ENCODE assay signal across 11 cellular contexts in the genomic region with DNA sequence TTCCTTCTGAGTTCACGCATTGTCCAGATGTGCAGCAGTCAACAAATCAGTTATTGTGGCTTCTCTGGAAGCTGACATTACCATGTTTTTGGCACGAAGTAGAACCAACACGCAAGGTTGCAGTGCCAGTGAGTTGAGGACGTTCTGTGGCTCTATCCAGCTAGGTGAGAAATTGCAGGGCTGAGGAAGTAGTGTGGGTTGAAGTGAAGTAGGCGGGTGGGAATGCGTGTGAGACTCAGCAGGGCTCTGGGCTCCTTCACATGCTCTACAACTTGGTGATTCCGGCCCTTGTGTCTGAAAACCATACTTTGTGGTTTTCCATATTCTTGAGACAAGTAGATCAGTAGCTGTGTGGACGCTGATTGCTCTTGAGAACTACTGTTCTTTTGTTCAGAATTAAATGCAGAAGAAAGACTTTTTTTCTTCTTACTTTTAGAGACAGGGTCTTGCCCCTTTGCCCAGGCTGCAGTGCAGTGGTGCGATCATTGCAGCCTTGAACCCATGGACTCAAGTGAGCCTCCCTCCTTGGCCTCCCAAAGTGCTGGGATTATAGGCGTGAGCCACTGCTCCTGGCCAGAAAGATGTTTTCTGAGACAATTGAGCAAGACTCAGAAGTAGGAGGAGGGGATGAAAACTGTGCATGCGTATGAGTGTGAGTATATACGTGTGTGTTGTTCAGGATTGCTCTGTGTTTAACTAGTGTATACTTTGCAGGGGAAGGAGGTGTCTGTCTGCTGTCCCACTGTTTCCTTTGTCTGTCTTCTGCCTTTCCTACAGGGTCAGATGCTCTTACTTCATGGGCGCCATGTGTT. TPM values are rescaled to one million over a fixed set of nuclear protein-coding genes. Genes with fewer than 3 reads are reported as not detected.
DNase-seq lines count a peak whose midpoint lies in the region; ATAC-seq and TF ChIP-seq lines count a peak whose summit lies in the region.
"Had no signal": no experiment of that assay in that cellular context is flagged by ENCODE, and none has a peak within 500 bp of the region (broad histone marks: within the 10 kb centered on the region; RNA-seq: fewer than 3 reads in every experiment).

No MANE protein-coding gene starts in this region.

- peaks cover 69% of the 10 kb centered on the region for H3K4me1 ChIP-seq in CD4-positive, alpha-beta memory T cell (ENCODE audit: insufficient read depth, low read length)
- peaks cover 30% of the 10 kb centered on the region for H3K4me1 ChIP-seq in mucosa of descending colon (ENCODE audit: low read depth)
- peaks cover 4 to 9% of the 10 kb centered on the region in 2 experiments; a peak in 2 of 4 replicates for H3K4me1 ChIP-seq in SK-N-SH (ENCODE audit: control insufficient read depth in 1 of 2, insufficient read depth in 2 of 2, low read depth in 1 of 2, low read length in 1 of 2)

- no peak overlapping the region for H2AFZ ChIP-seq in SK-N-SH (ENCODE audit: low read depth)

- H3K27ac ChIP-seq in CD4-positive, alpha-beta memory T cell (ENCODE audit: low read depth, low read length): peak overlapping the region; percentile 28
- no peak overlapping the region for H3K27ac ChIP-seq in SK-N-SH (ENCODE audit: low read depth in 2 of 2, low read length in 1 of 2)
- H3K27ac ChIP-seq: ascending aorta had no signal

- peaks cover 46 to 76% (median 61%) of the 10 kb centered on the region in 4 donors for H3K4me1 Mint-ChIP-seq in CD4-positive, alpha-beta memory T cell
- H3K4me1 Mint-ChIP-seq in activated CD4-positive, alpha-beta memory T cell treated with anti-CD3 and anti-CD28 coated beads, Interleukin-2, amount 10 ng/mL, durations not matched to agents 7 days and 5 days: peaks cover 55% of the 10 kb centered on the region

- TF ChIP-seq CTCF in mucosa of descending colon (IDR thresholded peaks at IDR 0.05) (no peak), SK-N-SH (IDR thresholded peaks at IDR 0.05) (no peak)

- peaks cover 72% of the 10 kb centered on the region for H4K20me1 ChIP-seq in SK-N-SH (ENCODE audit: insufficient read depth)

- no peak overlapping the region for H3K4me3 ChIP-seq in CD4-positive, alpha-beta memory T cell (ENCODE audit: low read length in 2 of 2)
- H3K4me3 ChIP-seq in mucosa of descending colon (no peak overlapping the region), SK-N-SH (ENCODE audit: low read depth in 2 of 2, low read length in 1 of 2) (no peak overlapping the region)
- H3K4me3 ChIP-seq: ascending aorta, heart right ventricle had no signal

- ATAC-seq in GM21723 (IDR thresholded peaks at IDR 0.05; ENCODE audit: unreplicated experiment): peak; percentile 63
- peak; percentile 5 for ATAC-seq in mucosa of descending colon
- ATAC-seq in Right ventricle myocardium inferior: no peak

- H3K27me3 Mint-ChIP-seq in CD4-positive, alpha-beta memory T cell: no peaks in the 10 kb centered on the region
- no peaks in the 10 kb centered on the region for H3K27me3 Mint-ChIP-seq in activated CD4-positive, alpha-beta memory T cell treated with anti-CD3 and anti-CD28 coated beads, Interleukin-2, amount 10 ng/mL, durations not matched to agents 7 days and 5 days

- TF ChIP-seq EP300 in SK-N-SH (IDR thresholded peaks at IDR 0.05; ENCODE audit: borderline replicate concordance in 1 of 2, low read depth in 1 of 2, low read length in 1 of 2): no peak

- no peaks in the 10 kb centered on the region for H3K9me2 ChIP-seq in SK-N-SH

- POLR2A ChIA-PET in CD4-positive, alpha-beta memory T cell (lab: Charles Lee; ENCODE audit: partially characterized antibody): interaction anchor here (0.9 to 3.8 kb wide), 6 partner anchors 8 to 44 kb away, joined by 3 to 24 read pairs (median 4); no protein-coding TSS in a partner anchor
- POLR2A ChIA-PET in activated CD4-positive, alpha-beta memory T cell treated with anti-CD3 and anti-CD28 coated beads, Interleukin-2, amount 10 ng/mL, durations not matched to agents 7 days and 5 days (lab: Charles Lee): interaction anchor here (1.4 kb wide), 1 partner anchor 8 kb away, joined by 7 read pairs; no protein-coding TSS in a partner anchor
- POLR2A ChIA-PET in SK-N-SH (lab: Yijun Ruan, JAX): no interaction called here

- CTCF ChIA-PET in CD4-positive, alpha-beta memory T cell (lab: Charles Lee; ENCODE audit: partially characterized antibody): interaction anchor here (0.9 to 1.4 kb wide), 4 partner anchors 8 to 46 kb away, joined by 3 to 4 read pairs (median 4); a partner anchor contains a TSS
- CTCF ChIA-PET in activated CD4-positive, alpha-beta memory T cell treated with anti-CD3 and anti-CD28 coated beads, Interleukin-2, amount 10 ng/mL, durations not matched to agents 7 days and 5 days (lab: Charles Lee): no interaction called here
- CTCF ChIA-PET in SK-N-SH (lab: Yijun Ruan, JAX): no interaction called here

- no peaks in the 10 kb centered on the region for H3K27me3 ChIP-seq in CD4-positive, alpha-beta memory T cell (ENCODE audit: insufficient read depth, low read length)
- H3K27me3 ChIP-seq in SK-N-SH (ENCODE audit: insufficient read depth): no peaks in the 10 kb centered on the region
- H3K27me3 ChIP-seq: ascending aorta, heart right ventricle had no signal

- H3K27ac Mint-ChIP-seq in CD4-positive, alpha-beta memory T cell: peak overlapping the region; percentile 78 to 95 (median 88)
- H3K27ac Mint-ChIP-seq in activated CD4-positive, alpha-beta memory T cell treated with anti-CD3 and anti-CD28 coated beads, Interleukin-2, amount 10 ng/mL, durations not matched to agents 7 days and 5 days: peak overlapping the region; percentile 68

- no peaks in the 10 kb centered on the region for H3F3A ChIP-seq in SK-N-SH (replicated peaks; ENCODE audit: insufficient read depth)

- peaks cover 100% of the 10 kb centered on the region for H3K79me2 ChIP-seq in SK-N-SH (ENCODE audit: insufficient read depth)

- H3K4me2 ChIP-seq in SK-N-SH: no peak overlapping the region

- TF ChIP-seq RAD21 in SK-N-SH (IDR thresholded peaks at IDR 0.05; ENCODE audit: low read length): no peak

- no peak overlapping the region for H3K9ac ChIP-seq in SK-N-SH

- H3K36me3 ChIP-seq in CD4-positive, alpha-beta memory T cell (ENCODE audit: insufficient read depth, low read length): no peaks in the 10 kb centered on the region
- no peaks in the 10 kb centered on the region for H3K36me3 ChIP-seq in mucosa of descending colon (ENCODE audit: low read depth)
- H3K36me3 ChIP-seq in SK-N-SH (replicated peaks in 1 of 2; ENCODE audit: control insufficient read depth in 1 of 2, insufficient read depth in 2 of 2, low read length in 1 of 2): no peaks in the 10 kb centered on the region
- H3K36me3 ChIP-seq: ascending aorta had no signal

- peaks cover 0 to 10% of the 10 kb centered on the region in 2 donors for H3K36me3 Mint-ChIP-seq in CD4-positive, alpha-beta memory T cell
- peaks cover 6% of the 10 kb centered on the region for H3K36me3 Mint-ChIP-seq in activated CD4-positive, alpha-beta memory T cell treated with anti-CD3 and anti-CD28 coated beads, Interleukin-2, amount 10 ng/mL, durations not matched to agents 7 days and 5 days (ENCODE audit: low read depth)

- H3K9me3 Mint-ChIP-seq in CD4-positive, alpha-beta memory T cell: no peaks in the 10 kb centered on the region
- H3K9me3 Mint-ChIP-seq in activated CD4-positive, alpha-beta memory T cell treated with anti-CD3 and anti-CD28 coated beads, Interleukin-2, amount 10 ng/mL, durations not matched to agents 7 days and 5 days: no peaks in the 10 kb centered on the region

- intact Hi-C loops in CD4-positive, alpha-beta memory T cell (cut with micrococcal nuclease): no loop called here
- intact Hi-C loops in mucosa of descending colon (cut with DNase I, micrococcal nuclease): no loop called here
- intact Hi-C loops in Right ventricle myocardium inferior (cut with DNase I): no loop called here

- DNase-seq in CD4-positive, alpha-beta memory T cell: peak in 3 of 5 donors; percentile 28 to 32 (median 29)
- peak; percentile 33 for DNase-seq in activated CD4-positive, alpha-beta memory T cell treated with anti-CD3 and anti-CD28 coated beads, Interleukin-2, amount 10 ng/mL, durations not matched to agents 7 days and 5 days
- DNase-seq in mucosa of descending colon (peak in 1 of 3 donors; percentile 22), NCI-H82 (lab: John Stamatoyannopoulos, UW) (no peak), LoVo (ENCODE audit: low spot score) (no peak), Right ventricle myocardium inferior (ENCODE audit: missing footprints) (no peak), SK-N-SH (no peak)
- DNase-seq: DMS153, heart right ventricle had no signal

- 96% methylated on average over 12 of the region's 13 CpGs for WGBS in SK-N-SH (ENCODE audit: low lambda C conversion rate)

- H3K4me3 Mint-ChIP-seq in CD4-positive, alpha-beta memory T cell: peak overlapping the region; percentile 48 to 79 (median 70)
- H3K4me3 Mint-ChIP-seq in activated CD4-positive, alpha-beta memory T cell treated with anti-CD3 and anti-CD28 coated beads, Interleukin-2, amount 10 ng/mL, durations not matched to agents 7 days and 5 days: no peak overlapping the region

- H3K9me3 ChIP-seq in CD4-positive, alpha-beta memory T cell (ENCODE audit: control insufficient read depth in 1 of 2, low read length in 2 of 2): no peaks in the 10 kb centered on the region
- H3K9me3 ChIP-seq in mucosa of descending colon (no peaks in the 10 kb centered on the region), SK-N-SH (no peaks in the 10 kb centered on the region)
- H3K9me3 ChIP-seq: ascending aorta, heart right ventricle had no signal

TF ChIP-seq in SK-N-SH, 30 proteins besides CTCF, POLR2A, EP300 and RAD21 (continues in another document):
- TF ChIP-seq GATA2 (CRISPR knock-in tag; IDR thresholded peaks at IDR 0.05) (no peak), FOSL2 (IDR thresholded peaks at IDR 0.05; ENCODE audit: borderline replicate concordance, low read depth) (no peak), FOXM1 (IDR thresholded peaks at IDR 0.05; ENCODE audit: low read depth) (no peak)
- TF ChIP-seq, protein P1, sequence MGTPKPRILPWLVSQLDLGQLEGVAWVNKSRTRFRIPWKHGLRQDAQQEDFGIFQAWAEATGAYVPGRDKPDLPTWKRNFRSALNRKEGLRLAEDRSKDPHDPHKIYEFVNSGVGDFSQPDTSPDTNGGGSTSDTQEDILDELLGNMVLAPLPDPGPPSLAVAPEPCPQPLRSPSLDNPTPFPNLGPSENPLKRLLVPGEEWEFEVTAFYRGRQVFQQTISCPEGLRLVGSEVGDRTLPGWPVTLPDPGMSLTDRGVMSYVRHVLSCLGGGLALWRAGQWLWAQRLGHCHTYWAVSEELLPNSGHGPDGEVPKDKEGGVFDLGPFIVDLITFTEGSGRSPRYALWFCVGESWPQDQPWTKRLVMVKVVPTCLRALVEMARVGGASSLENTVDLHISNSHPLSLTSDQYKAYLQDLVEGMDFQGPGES (IDR thresholded peaks at IDR 0.05; ENCODE audit: low read depth, low read length): no peak

RNA-seq across cellular contexts. Expression of a gene that starts 46.2 kb away (rescaled TPM):
- total RNA-seq in CD4-positive, alpha-beta memory T cell: 100 to 1,000 TPM; 101 to 108 TPM
- polyA plus RNA-seq in CD4-positive, alpha-beta memory T cell: 10 to 100 TPM in 1 of 2 donors, 1 to 10 TPM in 1; 3.8 to 30.6 TPM
- total RNA-seq in activated CD4-positive, alpha-beta memory T cell treated with anti-CD3 and anti-CD28 coated beads, Interleukin-2, amount 10 ng/mL, durations not matched to agents 7 days and 5 days: 100 to 1,000 TPM; 109 to 113 TPM
- total RNA-seq in mucosa of descending colon (100 to 1,000 TPM in 2 of 3 donors, 10 to 100 TPM in 1; 89.3 to 117 (median 107) TPM), Right ventricle myocardium inferior (25.9 TPM)
- 28.0 and 36.6 TPM in 2 replicates for polyA plus RNA-seq in SK-N-SH (2012; rRNA removed)
- polyA plus RNA-seq in SK-N-SH (2012; cell fraction: cytosol; rRNA removed): 37.5 and 38.1 TPM in 2 replicates
- 22.9 and 35.5 TPM in 2 replicates for polyA plus RNA-seq in SK-N-SH (2012; cell fraction: nucleus; rRNA removed)

Comparison
In these comparisons a context has a peak if more than half of its experiments do, and no peak if none do; other contexts are left out.
1. DNase-seq: peak in CD4-positive, alpha-beta memory T cell (3 of 5) and activated CD4-positive, alpha-beta memory T cell treated with anti-CD3 and anti-CD28 coated beads, Interleukin-2, amount 10 ng/mL, durations not matched to agents 7 days and 5 days (single experiment); none in NCI-H82 (single experiment), LoVo (single experiment), Right ventricle myocardium inferior (single experiment) and SK-N-SH (single experiment).